ENCODE assay signal across 8 cellular contexts in the genomic region with DNA sequence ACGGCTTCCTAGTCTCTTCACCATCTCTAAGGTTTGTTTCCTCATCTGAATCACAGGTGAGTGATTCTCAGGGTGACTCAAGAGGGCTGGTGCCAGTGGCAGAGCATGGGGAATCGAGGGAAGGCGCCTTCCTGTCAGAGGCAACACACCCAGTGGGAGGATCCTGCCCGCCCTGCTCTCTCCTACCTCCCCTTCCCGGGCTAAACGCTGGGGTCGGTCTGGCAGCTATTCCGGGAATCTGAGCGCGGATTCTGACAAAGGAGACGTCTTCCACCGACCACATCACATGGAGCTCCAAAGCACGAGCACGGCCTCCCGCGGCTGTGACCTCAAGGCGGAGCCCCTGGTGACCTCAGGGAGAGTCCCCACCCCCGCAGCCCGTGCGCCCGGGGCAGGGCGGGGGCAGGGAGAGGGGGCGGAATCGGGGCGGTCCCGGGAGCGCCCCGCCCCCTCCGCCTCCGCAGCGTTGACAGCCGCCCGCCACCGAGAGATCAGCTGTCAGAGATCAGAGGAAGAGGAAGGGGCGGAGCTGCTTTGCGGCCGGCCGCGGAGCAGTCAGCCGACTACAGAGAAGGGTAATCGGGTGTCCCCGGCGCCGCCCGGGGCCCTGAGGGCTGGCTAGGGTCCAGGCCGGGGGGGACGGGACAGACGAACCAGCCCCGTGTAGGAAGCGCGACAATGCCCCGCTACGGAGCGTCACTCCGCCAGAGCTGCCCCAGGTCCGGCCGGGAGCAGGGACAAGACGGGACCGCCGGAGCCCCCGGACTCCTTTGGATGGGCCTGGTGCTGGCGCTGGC. TPM values are rescaled to one million over a fixed set of nuclear protein-coding genes. Genes with fewer than 3 reads are reported as not detected.
DNase-seq lines count a peak whose midpoint lies in the region; TF ChIP-seq lines count a peak whose summit lies in the region.

A gene (plus strand): TSS at position 554 of the 797 bp plus-strand sequence. CDS start 125 bp downstream, at position 679.

- H2AFZ ChIP-seq in MM.1S (ENCODE audit: low read length) = peak within 1 kb of the TSS; percentile 83
- H2AFZ ChIP-seq in neuron (ENCODE audit: low read depth, low read length) = peak within 1 kb of the TSS; percentile 77

- in situ Hi-C loops in SK-MEL-5 (cut with HindIII; ENCODE audit: low pct_unique_long_range_greater_than_20kb, low sequenced_read_pairs) = no loop called here

- H3K9ac ChIP-seq in MM.1S (ENCODE audit: low read length) = peak within 1 kb of the TSS; percentile 70

- H3K79me2 ChIP-seq in MM.1S (ENCODE audit: low read length) = peaks cover 8% of the 10 kb centered on the region

- H3K4me1 ChIP-seq in MM.1S (ENCODE audit: low read length) (no peaks in the 10 kb centered on the region), neuron (ENCODE audit: insufficient read depth, low read length) (peaks cover 23% of the 10 kb centered on the region)

- H3K4me3 ChIP-seq in MM.1S (ENCODE audit: low read length) (peak within 1 kb of the TSS; percentile 75), neuron (ENCODE audit: low read length) (peak within 1 kb of the TSS; percentile 67)

- H3K9me2 ChIP-seq in MM.1S (replicated peaks; ENCODE audit: insufficient read depth, low read length) = no peaks in the 10 kb centered on the region

- H3F3A ChIP-seq in MM.1S (ENCODE audit: insufficient read depth, low read length) = no peaks in the 10 kb centered on the region

- no peaks in the 10 kb centered on the region for H4K20me1 ChIP-seq in MM.1S (ENCODE audit: insufficient read depth, low read length)

- no peaks in the 10 kb centered on the region for H3K27me3 ChIP-seq in MM.1S (replicated peaks; ENCODE audit: insufficient read depth, low read length)
- H3K27me3 ChIP-seq in neuron (ENCODE audit: insufficient read depth, low read length) = no peaks in the 10 kb centered on the region

- peak within 1 kb of the TSS; percentile 20; the same call in 1 of the 2 replicates for H3K27ac ChIP-seq in MM.1S (ENCODE audit: low read length)

- H3K4me2 ChIP-seq in MM.1S (ENCODE audit: low read depth, low read length) = peak within 1 kb of the TSS; percentile 81

- H3K9me3 ChIP-seq in MM.1S (replicated peaks; ENCODE audit: insufficient read depth, low read length) = no peaks in the 10 kb centered on the region
- no peaks in the 10 kb centered on the region for H3K9me3 ChIP-seq in neuron (ENCODE audit: low read length)

- TF ChIP-seq CTCF in MM.1S (IDR thresholded peaks at IDR 0.05; ENCODE audit: low read length) = no peak

- DNase-seq in GDM1 (lab: John Stamatoyannopoulos, UW) = peak; percentile 85
- DNase-seq in HCEC 1CT = peak; percentile 70
- peak; percentile 91 for DNase-seq in MM.1S
- peak; percentile 96 for DNase-seq in SK-MEL-5 (ENCODE audit: low read depth, low spot score)
- peak; percentile 93 for DNase-seq in activated naive CD4-positive, alpha-beta T cell treated with Interleukin-2 at 50 U/mL for 16 hours
- peak; percentile 94 for DNase-seq in foreskin melanocyte
- peak; percentile 79 for DNase-seq in stromal cell of bone marrow (ENCODE audit: low read depth)

- H3K36me3 ChIP-seq in MM.1S (replicated peaks; ENCODE audit: insufficient read depth, low read length) (no peaks in the 10 kb centered on the region), neuron (ENCODE audit: insufficient read depth, low read length) (peaks cover 8% of the 10 kb centered on the region)

RNA-seq across cellular contexts. Expression of the gene that starts here (rescaled TPM):
- 39.4 and 40.0 TPM in 2 replicates for total RNA-seq in SK-MEL-5 (2014; rRNA removed; shearing (Covaris generic))
- polyA plus RNA-seq in SK-MEL-5 (2015; cell fraction: cytosol; rRNA removed) = 148 and 150 TPM in 2 replicates
- 49.5 and 69.6 TPM in 2 replicates for polyA plus RNA-seq in SK-MEL-5 (2015; cell fraction: nucleus; rRNA removed)

Comparison
In these comparisons a context has a peak if more than half of its experiments do, and no peak if none do; other contexts are left out.
1. Peak in every context shown above with its lines: DNase-seq, H3K4me3 ChIP-seq and H3K27ac ChIP-seq.